Comparison of ENCODE assay signal across 28 cellular contexts in the genomic region with DNA sequence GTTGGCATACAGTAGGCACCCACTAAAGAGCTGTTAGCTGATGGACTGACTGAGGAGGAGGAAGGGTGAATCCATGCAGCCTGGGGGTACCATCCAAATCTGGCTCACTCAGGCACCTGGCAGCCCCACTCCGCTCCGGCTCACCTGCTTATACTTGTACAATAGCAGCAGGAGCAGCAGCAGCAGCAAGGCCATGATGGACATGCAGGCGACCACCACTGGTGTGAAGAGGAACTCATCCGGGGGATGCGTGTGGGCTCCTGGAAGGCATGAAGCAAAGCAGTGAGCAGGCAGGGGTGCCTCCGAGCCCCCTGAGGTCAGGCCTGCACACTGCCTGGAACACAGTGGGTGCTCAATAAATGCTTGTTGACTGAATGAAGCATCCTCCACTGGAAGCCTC. TPM values are rescaled to one million over a fixed set of nuclear protein-coding genes. Genes with fewer than 3 reads are reported as not detected.
"Had no signal": no experiment of that assay in that cellular context is flagged by ENCODE, and none has a peak within 500 bp of the region (broad histone marks: within the 10 kb centered on the region; RNA-seq: fewer than 3 reads in every experiment).

No MANE protein-coding gene starts in this region.

- H3K36me3 ChIP-seq: ovary, right lobe of liver, thoracic aorta, uterus had no signal

- H3K4me3 ChIP-seq: hepatocyte, ovary, right lobe of liver, skin epidermis, thoracic aorta, uterus had no signal

- H3K27ac Mint-ChIP-seq: activated CD4-positive, alpha-beta T cell treated with anti-CD3 and anti-CD28 coated beads for 36 hours; activated naive CD4-positive, alpha-beta T cell treated with anti-CD3 and anti-CD28 coated beads for 36 hours; memory B cell; progenitor cell of endocrine pancreas; stimulated activated effector memory CD8-positive, alpha-beta T cell treated with anti-CD3 and anti-CD28 coated beads, Interleukin-12 subunit alpha, Interleukin-12 subunit beta, amount 100 ng/mL, for 72 hours; stimulated activated naive CD8-positive, alpha-beta T cell treated with anti-CD3 and anti-CD28 coated beads, Interleukin-15, Interleukin-2, amounts not matched to agents 100 ng/mL and 50 ng/mL, for 24 hours had no signal

- H3K27me3 ChIP-seq: hepatocyte, neutrophil, ovary, right lobe of liver, uterus had no signal

- H3K9me3 ChIP-seq: neutrophil, ovary, right lobe of liver, thoracic aorta, uterus had no signal

- H3K4me1 ChIP-seq: right lobe of liver, uterus had no signal

- H3K79me2 ChIP-seq: hepatocyte had no signal

- H3K4me3 Mint-ChIP-seq: activated CD4-positive, alpha-beta T cell treated with anti-CD3 and anti-CD28 coated beads for 36 hours; activated CD8-positive, alpha-beta memory T cell treated with anti-CD3 and anti-CD28 coated beads, Interleukin-2, amount 10 ng/mL, durations not matched to agents 7 days and 5 days; activated CD8-positive, alpha-beta T cell treated with anti-CD3 and anti-CD28 coated beads, Interleukin-2, amount 10 ng/mL, durations not matched to agents 7 days and 5 days; activated naive CD4-positive, alpha-beta T cell treated with anti-CD3 and anti-CD28 coated beads for 36 hours; central memory CD8-positive, alpha-beta T cell; memory B cell; nephron; stimulated activated effector memory CD8-positive, alpha-beta T cell treated with anti-CD3 and anti-CD28 coated beads, Interleukin-12 subunit alpha, Interleukin-12 subunit beta, amount 100 ng/mL, for 72 hours; stimulated activated naive CD8-positive, alpha-beta T cell treated with anti-CD3 and anti-CD28 coated beads, Interleukin-15, Interleukin-2, amounts not matched to agents 100 ng/mL and 50 ng/mL, for 24 hours had no signal

- H3K27me3 Mint-ChIP-seq: activated CD4-positive, alpha-beta T cell treated with anti-CD3 and anti-CD28 coated beads for 36 hours; stimulated activated naive CD8-positive, alpha-beta T cell treated with anti-CD3 and anti-CD28 coated beads, Interleukin-15, Interleukin-2, amounts not matched to agents 100 ng/mL and 50 ng/mL, for 24 hours had no signal

- DNase-seq: activated CD4-positive, alpha-beta T cell treated with anti-CD3 and anti-CD28 coated beads for 36 hours; activated CD4-positive, CD25-positive, alpha-beta regulatory T cell; activated CD8-positive, alpha-beta memory T cell treated with anti-CD3 and anti-CD28 coated beads, Interleukin-2, amount 10 ng/mL, durations not matched to agents 7 days and 5 days; activated CD8-positive, alpha-beta T cell treated with anti-CD3 and anti-CD28 coated beads, Interleukin-2, amount 10 ng/mL, durations not matched to agents 7 days and 5 days; activated naive CD4-positive, alpha-beta T cell treated with anti-CD3 and anti-CD28 coated beads for 36 hours; activated T-cell treated with anti-CD3 and anti-CD28 coated beads, Interleukin-2, amount 50 U/mL, for 48 hours; amniotic stem cell; effector CD8-positive, alpha-beta T cell; stimulated activated CD4-positive, alpha-beta T cell treated with anti-CD3 and anti-CD28 coated beads, Interleukin-12 subunit alpha, Interleukin-12 subunit beta, amount 100 ng/mL, for 4 hours; stimulated activated CD4-positive, alpha-beta T cell treated with anti-CD3 and anti-CD28 coated beads, Interleukin-4, amount 100 ng/mL, for 1 hour; trophoblast cell; uterus had no signal

- H3K9me3 Mint-ChIP-seq: activated naive CD4-positive, alpha-beta T cell treated with anti-CD3 and anti-CD28 coated beads for 36 hours; central memory CD8-positive, alpha-beta T cell; memory B cell; nephron; stimulated activated effector memory CD8-positive, alpha-beta T cell treated with anti-CD3 and anti-CD28 coated beads, Interleukin-12 subunit alpha, Interleukin-12 subunit beta, amount 100 ng/mL, for 72 hours; stimulated activated naive CD8-positive, alpha-beta T cell treated with anti-CD3 and anti-CD28 coated beads, Interleukin-15, Interleukin-2, amounts not matched to agents 100 ng/mL and 50 ng/mL, for 24 hours had no signal

- H2AFZ ChIP-seq: hepatocyte had no signal

- H3K4me2 ChIP-seq: hepatocyte had no signal

- H3K36me3 Mint-ChIP-seq: activated CD8-positive, alpha-beta memory T cell treated with anti-CD3 and anti-CD28 coated beads, Interleukin-2, amount 10 ng/mL, durations not matched to agents 7 days and 5 days; stimulated activated effector memory CD8-positive, alpha-beta T cell treated with anti-CD3 and anti-CD28 coated beads, Interleukin-12 subunit alpha, Interleukin-12 subunit beta, amount 100 ng/mL, for 72 hours had no signal

- ATAC-seq: right lobe of liver had no signal

- H3K27ac ChIP-seq: epithelial cell of prostate, hepatocyte, neutrophil, ovary, right lobe of liver, thoracic aorta, uterus had no signal

RNA-seq across cellular contexts. Expression of a gene that starts 18.3 kb away (rescaled TPM):
- total RNA-seq: activated CD8-positive, alpha-beta T cell treated with anti-CD3 and anti-CD28 coated beads, Interleukin-2, amount 10 ng/mL, durations not matched to agents 7 days and 5 days; dermis blood vessel endothelial cell; progenitor cell of endocrine pancreas; renal cortical epithelial cell had no signal
- polyA plus RNA-seq: keratinocyte had no signal
